Comparison of ENCODE assay signal across 22 cellular contexts in the genomic region with DNA sequence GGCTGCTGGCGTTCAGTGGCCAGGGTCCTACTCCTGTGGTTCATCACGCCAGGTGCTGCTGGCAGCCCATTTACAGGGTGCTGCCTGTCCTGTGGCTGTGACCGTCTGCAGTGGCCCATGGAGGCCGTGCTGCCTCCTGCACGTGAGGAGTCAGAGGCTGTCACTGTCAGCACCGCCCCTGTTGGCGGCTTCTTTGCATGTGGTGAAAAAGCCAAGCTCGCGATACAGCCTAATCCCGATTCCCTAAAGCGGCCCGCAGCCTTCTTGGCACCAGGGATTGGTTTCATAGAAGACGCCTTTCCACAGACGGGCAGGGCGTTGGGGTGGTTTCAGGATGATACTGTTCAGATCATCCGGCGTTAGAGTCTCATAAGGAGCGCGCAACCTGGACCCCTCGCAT. TPM values are rescaled to one million over a fixed set of nuclear protein-coding genes. Genes with fewer than 3 reads are reported as not detected.
DNase-seq lines count a peak whose midpoint lies in the region; ATAC-seq, FAIRE-seq and TF ChIP-seq lines count a peak whose summit lies in the region.
"Had no signal": no experiment of that assay in that cellular context is flagged by ENCODE, and none has a peak within 500 bp of the region (broad histone marks: within the 10 kb centered on the region; RNA-seq: fewer than 3 reads in every experiment).

No MANE protein-coding gene starts in this region.

- no peak for FAIRE-seq in H1 (lab: Jason Lieb, UNC)
- FAIRE-seq: A204.1, GM12878 had no signal

- H2BK15ac ChIP-seq in IMR-90 (ENCODE audit: low read depth, low read length) (no peak overlapping the region), H1 (ENCODE audit: low read length) (no peak overlapping the region), mesendoderm (replicated peaks; ENCODE audit: low read depth) (no peak overlapping the region)

- no peak overlapping the region for H2AK5ac ChIP-seq in IMR-90 (ENCODE audit: low read depth, low read length)
- no peak overlapping the region for H2AK5ac ChIP-seq in H1 (ENCODE audit: low read depth, low read length)
- H2AK5ac ChIP-seq in mesendoderm (ENCODE audit: low read length), result no peak overlapping the region

- peak; percentile 64 for DNase-seq in ELF-1 (ENCODE audit: low read depth, low spot score)
- DNase-seq in IMR-90, result no peak
- DNase-seq in H1 (ENCODE audit: low read depth in 1 of 2, low spot score in 2 of 2), result no peak
- peak; percentile 60 for DNase-seq in mesendoderm
- DNase-seq in NCI-H1694 treated with DMSO at 0.1 percent for 48 hours (lab: John Stamatoyannopoulos, UW), result no peak
- DNase-seq in NK-92 (lab: John Stamatoyannopoulos, UW; ENCODE audit: unreplicated experiment), result no peak
- no peak for DNase-seq in SKM-1 treated with dmso at 0.1 percent for 144 hours (lab: John Stamatoyannopoulos, UW; ENCODE audit: unreplicated experiment)
- DNase-seq: Caco-2; CD4-positive, CD25-positive, alpha-beta regulatory T cell; CD8-positive, alpha-beta T cell; DMS153; DND-41; GDM1; GOT3; H9 had no signal

- H2BK5ac ChIP-seq in IMR-90 (ENCODE audit: low read depth, low read length, poor library complexity, severe bottlenecking) (no peak overlapping the region), H1 (ENCODE audit: low read depth, low read length) (no peak overlapping the region), mesendoderm (ENCODE audit: low read length) (no peak overlapping the region)

- H4K8ac ChIP-seq in IMR-90 (ENCODE audit: low read depth in 2 of 2, low read length in 2 of 2) (no peak overlapping the region), H1 (ENCODE audit: extremely low read depth, insufficient read depth, low read length) (no peak overlapping the region; the same call in 1 of the 2 replicates), mesendoderm (ENCODE audit: low read depth, low read length) (no peak overlapping the region)

- intact Hi-C loops in IMR-90 (cut with micrococcal nuclease), result no loop called here

- H3K27ac ChIP-seq in IMR-90 (ENCODE audit: insufficient read depth, low read length) (no peak overlapping the region), H1 (ENCODE audit: low read depth, low read length) (no peak overlapping the region), mesendoderm (ENCODE audit: low read depth, low read length) (no peak overlapping the region)
- H3K27ac ChIP-seq: 22Rv1, BLaER1, C4-2B had no signal

- in situ Hi-C loops in IMR-90 (cut with MboI; ENCODE audit: low sequenced_read_pairs), result no loop called here

- H2BK12ac ChIP-seq in H1 (ENCODE audit: low read depth, low read length), result no peak overlapping the region

- H3K4me3 ChIP-seq in IMR-90 (ENCODE audit: insufficient read depth, low read depth, low read length) (no peak overlapping the region), H1 (ENCODE audit: extremely low read depth in 1 of 4, insufficient read depth in 2 of 4, low read depth in 3 of 4, low read length in 4 of 4) (no peak overlapping the region), mesendoderm (ENCODE audit: low read length) (no peak overlapping the region)
- H3K4me3 ChIP-seq: BLaER1, GM12878 had no signal

- no peak for TF ChIP-seq EP300 in H1 (IDR thresholded peaks at IDR 0.05; ENCODE audit: borderline replicate concordance in 1 of 2, low read depth in 2 of 2, low read length in 2 of 2)

- peaks cover 9% of the 10 kb centered on the region for H3K4me1 ChIP-seq in IMR-90 (ENCODE audit: control insufficient read depth, insufficient read depth, low read length)
- peaks cover 1 to 5% (median 4%) of the 10 kb centered on the region in 4 experiments; a peak in 5 of 7 replicates for H3K4me1 ChIP-seq in H1 (replicated peaks in 1 of 4; ENCODE audit: control insufficient read depth in 3 of 4, insufficient read depth in 4 of 4, low read length in 3 of 4)
- H3K4me1 ChIP-seq in mesendoderm (ENCODE audit: control insufficient read depth, low read depth, low read length), result peaks cover 14% of the 10 kb centered on the region

- H3K9me3 ChIP-seq in IMR-90 (ENCODE audit: control insufficient read depth, insufficient read depth, low read length) (no peaks in the 10 kb centered on the region), H1 (ENCODE audit: insufficient read depth in 2 of 2, low read depth in 1 of 2, low read length in 1 of 2) (no peaks in the 10 kb centered on the region)
- H3K9me3 ChIP-seq: BLaER1, Caco-2 had no signal

- no peak overlapping the region for H4K5ac ChIP-seq in IMR-90 (ENCODE audit: low read depth, low read length)
- no peak overlapping the region for H4K5ac ChIP-seq in H1 (ENCODE audit: insufficient read length, low read depth, low read length)
- no peak overlapping the region for H4K5ac ChIP-seq in mesendoderm (ENCODE audit: low read length)

- H3K4ac ChIP-seq in IMR-90 (ENCODE audit: low read depth, low read length), result no peak overlapping the region
- no peak overlapping the region for H3K4ac ChIP-seq in H1 (replicated peaks; ENCODE audit: insufficient read length, low read depth, low read length)
- no peak overlapping the region for H3K4ac ChIP-seq in mesendoderm (ENCODE audit: low read depth, low read length)

- ATAC-seq in IMR-90 (ENCODE audit: low read depth) (no peak), HG02588 (IDR thresholded peaks at IDR 0.05; ENCODE audit: unreplicated experiment) (no peak)
- ATAC-seq: CD8-positive, alpha-beta T cell; GM12878; HCT116 had no signal

- POLR2A ChIA-PET in IMR-90 (lab: Charles Lee; ENCODE audit: unreplicated experiment), result no interaction called here
- POLR2A ChIA-PET in H1 (lab: Charles Lee; ENCODE audit: partially characterized antibody), result interaction anchor here (0.9 to 1.5 kb wide), 5 partner anchors 11 to 38 kb away, joined by 3 to 5 read pairs (median 4); no protein-coding TSS in a partner anchor

- H3K4me2 ChIP-seq in IMR-90 (ENCODE audit: low read depth, low read length) (no peak overlapping the region), H1 (ENCODE audit: insufficient read depth in 1 of 2, low read depth in 2 of 2, low read length in 2 of 2) (no peak overlapping the region), mesendoderm (ENCODE audit: low read length) (no peak overlapping the region)
- H3K4me2 ChIP-seq: BLaER1 had no signal

- peak overlapping the region; percentile 4 for H2AK9ac ChIP-seq in IMR-90 (replicated peaks; ENCODE audit: low read depth, low read length, poor library complexity)

- CTCF ChIA-PET in IMR-90 (lab: Yijun Ruan, JAX) (no interaction called here), H1 (lab: Charles Lee; ENCODE audit: partially characterized antibody) (interaction anchor here (0.6 to 2.0 kb wide), 6 partner anchors 11 to 165 kb away, joined by 3 to 7 read pairs (median 3); no protein-coding TSS in a partner anchor)

- TF ChIP-seq RAD21 in IMR-90 (IDR thresholded peaks at IDR 0.05; ENCODE audit: low read length), result no peak
- TF ChIP-seq RAD21 in H1 (IDR thresholded peaks at IDR 0.05 in 1 of 2, conservative IDR thresholded peaks at IDR 0.05 in 1 of 2; ENCODE audit: low read depth in 2 of 2, low read length in 2 of 2), result no peak

- no TSS peak for BruUV-seq in IMR-90 (replicated peaks; lab: Mats Ljungman, UMichigan)

- TF ChIP-seq CTCF in IMR-90 (conservative IDR thresholded peaks at IDR 0.05; ENCODE audit: low read depth, low read length), result no peak
- TF ChIP-seq CTCF in H1 (IDR thresholded peaks at IDR 0.05; ENCODE audit: control extremely low read depth in 1 of 3, insufficient read depth in 1 of 3, low read depth in 1 of 3, low read length in 3 of 3), result no peak

- 87% methylated on average over 11 of the region's 20 CpGs; no CpG with 5 or more reads in 1 of the 2 experiments for WGBS in IMR-90 (ENCODE audit: extremely low coverage in 2 of 2, insufficient read length in 1 of 2), 2 experiments
- WGBS in H1 (ENCODE audit: extremely low coverage in 1 of 2, insufficient coverage in 1 of 2, insufficient read length in 1 of 2, insufficient replicate concordance in 2 of 2, low coverage in 1 of 2, low lambda C conversion rate in 2 of 2, missing lambda C conversion rate in 1 of 2), 2 experiments, result 86% methylated on average over 20 of the region's 20 CpGs; no CpG with 5 or more reads in 1 of the 2 experiments
- WGBS in mesendoderm (ENCODE audit: extremely low coverage, insufficient coverage, low lambda C conversion rate), result no CpG with 5 or more reads among the region's 20 CpGs

- H3K23ac ChIP-seq in IMR-90 (ENCODE audit: low read depth, low read length), result no peak overlapping the region
- no peak overlapping the region for H3K23ac ChIP-seq in H1 (ENCODE audit: insufficient read length)
- no peak overlapping the region for H3K23ac ChIP-seq in mesendoderm (ENCODE audit: low read length)

- H3K23me2 ChIP-seq in H1 (ENCODE audit: low read depth, low read length), result no peaks in the 10 kb centered on the region

- no peak overlapping the region for H2AFZ ChIP-seq in IMR-90 (replicated peaks; ENCODE audit: low read length, poor library complexity)
- H2AFZ ChIP-seq in H1 (ENCODE audit: low read length), result no peak overlapping the region

- H3K56ac ChIP-seq in IMR-90 (ENCODE audit: extremely low read depth, insufficient read depth, low read length) (no peak overlapping the region), H1 (replicated peaks; ENCODE audit: insufficient read length, low read depth, low read length) (no peak overlapping the region), mesendoderm (ENCODE audit: low read length) (no peak overlapping the region)

- no peak overlapping the region for H4K91ac ChIP-seq in IMR-90 (ENCODE audit: insufficient read depth, low read depth, low read length)
- no peak overlapping the region for H4K91ac ChIP-seq in H1 (replicated peaks; ENCODE audit: insufficient read length, low read length)

- peaks cover 8% of the 10 kb centered on the region; the same call in 1 of the 2 replicates for H3K9me1 ChIP-seq in IMR-90 (ENCODE audit: insufficient read depth, low read length)

- H3K18ac ChIP-seq in IMR-90 (ENCODE audit: low read depth, low read length), result no peak overlapping the region
- H3K18ac ChIP-seq in H1 (ENCODE audit: extremely low read depth, low read length), result no peak overlapping the region
- H3K18ac ChIP-seq in mesendoderm (ENCODE audit: low read length), result no peak overlapping the region

- H3K79me2 ChIP-seq in H1 (ENCODE audit: control insufficient read depth in 1 of 2, insufficient read depth in 2 of 2, low read length in 2 of 2), result peaks cover 0 to 4% of the 10 kb centered on the region in 2 experiments; a peak in 1 of 4 replicates
- H3K79me2 ChIP-seq in mesendoderm (ENCODE audit: control insufficient read depth, insufficient read depth, low read length), result peaks cover 6% of the 10 kb centered on the region

- H2BK120ac ChIP-seq in IMR-90 (ENCODE audit: low read depth, low read length), result no peak overlapping the region
- no peak overlapping the region for H2BK120ac ChIP-seq in H1 (replicated peaks; ENCODE audit: low read depth, low read length)
- no peak overlapping the region for H2BK120ac ChIP-seq in mesendoderm (ENCODE audit: low read depth, low read length)

- H2BK20ac ChIP-seq in IMR-90 (ENCODE audit: low read depth, low read length) (no peak overlapping the region), H1 (ENCODE audit: low read length) (0 out of 2 replicates have a peak overlapping the region, but pooled peaks have one; percentile 11)

- TF ChIP-seq POLR2A in IMR-90 (IDR thresholded peaks at IDR 0.05; ENCODE audit: low read depth, low read length) (no peak), H1 (IDR thresholded peaks at IDR 0.05; ENCODE audit: control extremely low read depth in 1 of 2, low read depth in 2 of 2, low read length in 2 of 2) (no peak)

- H3K79me1 ChIP-seq in IMR-90 (ENCODE audit: low read depth in 1 of 2, low read length in 2 of 2) (peaks cover 15 to 52% of the 10 kb centered on the region in 2 experiments), H1 (ENCODE audit: low read depth, low read length) (0 out of 2 replicates have a peak, but pooled peaks cover 2% of the 10 kb centered on the region), mesendoderm (ENCODE audit: low read length) (peaks cover 6% of the 10 kb centered on the region)

- peaks cover 28% of the 10 kb centered on the region for H4K20me1 ChIP-seq in IMR-90 (ENCODE audit: insufficient read depth, low read length)
- H4K20me1 ChIP-seq in H1 (replicated peaks in 1 of 2; ENCODE audit: control insufficient read depth in 1 of 2, insufficient read depth in 2 of 2, low read length in 2 of 2), result peaks cover 0 to 20% of the 10 kb centered on the region in 2 experiments

- peaks cover 17% of the 10 kb centered on the region for H3K36me3 ChIP-seq in IMR-90 (ENCODE audit: control insufficient read depth, insufficient read depth, low read length)
- no peaks in the 10 kb centered on the region; a peak in 1 of 8 replicates for H3K36me3 ChIP-seq in H1 (ENCODE audit: control insufficient read depth in 2 of 4, insufficient read depth in 4 of 4, low read length in 3 of 4)
- H3K36me3 ChIP-seq in mesendoderm (ENCODE audit: control insufficient read depth, insufficient read depth, low read length), result no peaks in the 10 kb centered on the region

- no peak overlapping the region for H3K9ac ChIP-seq in IMR-90 (ENCODE audit: low read depth, low read length)
- H3K9ac ChIP-seq in H1 (replicated peaks in 1 of 4; ENCODE audit: extremely low read depth in 1 of 4, low read depth in 3 of 4, low read length in 3 of 4), result no peak overlapping the region
- H3K9ac ChIP-seq in mesendoderm (ENCODE audit: low read length), result no peak overlapping the region
- H3K9ac ChIP-seq: BLaER1 had no signal

- dilution Hi-C loops in IMR-90 (cut with HindIII; ENCODE audit: low sequenced_read_pairs, unreplicated experiment), result no loop called here

- H3K27me3 ChIP-seq in IMR-90 (ENCODE audit: control insufficient read depth, insufficient read depth, low read length), result no peaks in the 10 kb centered on the region
- H3K27me3 ChIP-seq in H1 (replicated peaks in 1 of 4; ENCODE audit: control insufficient read depth in 3 of 4, extremely low read depth in 1 of 4, insufficient read depth in 3 of 4, low read length in 3 of 4), result no peaks in the 10 kb centered on the region
- H3K27me3 ChIP-seq in mesendoderm (ENCODE audit: insufficient read depth, low read length, poor library complexity), result no peaks in the 10 kb centered on the region
- H3K27me3 ChIP-seq: BLaER1 had no signal

- H3K14ac ChIP-seq in IMR-90 (replicated peaks; ENCODE audit: low read depth, low read length) (no peak overlapping the region), H1 (ENCODE audit: insufficient read length) (no peak overlapping the region)

RNA-seq across cellular contexts. Expression of gene RAB11FIP3, which starts 35.3 kb away (rescaled TPM):
- total RNA-seq in IMR-90 (2012; rRNA removed), result 7.5 TPM in 2 replicates
- polyA plus RNA-seq in IMR-90 (2012; rRNA removed), result 19.9 and 22.5 TPM in 2 replicates
- polyA plus RNA-seq in IMR-90 (2012; cell fraction: cytosol; rRNA removed), result 13.1 and 22.7 TPM in 2 replicates
- 45.9 and 63.2 TPM in 2 replicates for polyA plus RNA-seq in IMR-90 (2012; cell fraction: nucleus; rRNA removed; ENCODE audit: low replicate concordance)
- 32.4 and 35.2 TPM in 2 replicates for total RNA-seq in H1 (2021; fragmentation: NEBNext Ultra II Directional; extraction: Animal tissue kit (Norgen Biotek cat#: 25700))
- polyA plus RNA-seq in H1 (2011; rRNA removed), result 9.3 and 16.6 TPM in 2 replicates
- polyA plus RNA-seq in H1 (2011; cell fraction: cytosol; rRNA removed), result 15.1 TPM
- polyA plus RNA-seq in H1 (2011; cell fraction: nucleus; rRNA removed), result 37.6 TPM
- polyA plus RNA-seq in H1 (2012, experiment 1 of 2), result 21.9 to 33.3 TPM (median 31.0 TPM) in 4 replicates
- 20.2 TPM for polyA plus RNA-seq in H1 (2012, experiment 2 of 2)
- polyA plus RNA-seq in H1 (2013, experiment 1 of 2), result 12.5 TPM
- 11.9 TPM for polyA plus RNA-seq in H1 (2013, experiment 2 of 2)
- polyA minus RNA-seq in H1 (2011; rRNA and poly(A)+ RNA removed), result 9.7 and 14.5 TPM in 2 replicates
- 10.8 TPM for polyA minus RNA-seq in H1 (2011; cell fraction: cytosol; rRNA and poly(A)+ RNA removed)
- 21.0 TPM for polyA minus RNA-seq in H1 (2011; cell fraction: nucleus; rRNA and poly(A)+ RNA removed)
- 14.0 TPM for polyA plus RNA-seq in mesendoderm (2013, experiment 1 of 2)
- polyA plus RNA-seq in mesendoderm (2013, experiment 2 of 2), result 14.5 TPM

RNA-seq across cellular contexts. Expression of gene DECR2, which starts 59.1 kb away (rescaled TPM):
- 3.9 TPM in 2 replicates for total RNA-seq in IMR-90 (2012; rRNA removed)
- polyA plus RNA-seq in IMR-90 (2012; rRNA removed) (26.7 and 29.6 TPM in 2 replicates), H1 (2011; rRNA removed) (39.9 and 58.5 TPM in 2 replicates)
- polyA plus RNA-seq in IMR-90 (2012; cell fraction: cytosol; rRNA removed), result 14.9 and 32.6 TPM in 2 replicates
- 68.9 and 165 TPM in 2 replicates for polyA plus RNA-seq in IMR-90 (2012; cell fraction: nucleus; rRNA removed; ENCODE audit: low replicate concordance)
- 28.2 and 30.6 TPM in 2 replicates for total RNA-seq in H1 (2021; fragmentation: NEBNext Ultra II Directional; extraction: Animal tissue kit (Norgen Biotek cat#: 25700))
- polyA plus RNA-seq in H1 (2011; cell fraction: cytosol; rRNA removed), result 43.2 TPM
- 104 TPM for polyA plus RNA-seq in H1 (2011; cell fraction: nucleus; rRNA removed)
- polyA plus RNA-seq in H1 (2012, experiment 1 of 2), result 23.8 to 34.0 TPM (median 28.4 TPM) in 4 replicates
- polyA plus RNA-seq in H1 (2012, experiment 2 of 2), result 22.3 TPM
- polyA plus RNA-seq in H1 (2013, experiment 1 of 2), result 23.1 TPM
- 20.7 TPM for polyA plus RNA-seq in H1 (2013, experiment 2 of 2)
- 6.4 and 7.8 TPM in 2 replicates for polyA minus RNA-seq in H1 (2011; rRNA and poly(A)+ RNA removed)
- 17.0 TPM for polyA minus RNA-seq in H1 (2011; cell fraction: cytosol; rRNA and poly(A)+ RNA removed)
- polyA minus RNA-seq in H1 (2011; cell fraction: nucleus; rRNA and poly(A)+ RNA removed), result 17.9 TPM
- 10.0 TPM for polyA plus RNA-seq in mesendoderm (2013, experiment 1 of 2)
- 9.9 TPM for polyA plus RNA-seq in mesendoderm (2013, experiment 2 of 2)

Comparison
In these comparisons a context has a peak if more than half of its experiments do, and no peak if none do; other contexts are left out.
1. DNase-seq: peak in ELF-1 (single experiment) and mesendoderm (single experiment); none in IMR-90 (single experiment), H1 (0 of 2), NCI-H1694 treated with DMSO at 0.1 percent for 48 hours (single experiment), NK-92 (single experiment) and SKM-1 treated with dmso at 0.1 percent for 144 hours (single experiment).